Comparison of ENCODE assay signal across 9 cellular contexts in the genomic region with DNA sequence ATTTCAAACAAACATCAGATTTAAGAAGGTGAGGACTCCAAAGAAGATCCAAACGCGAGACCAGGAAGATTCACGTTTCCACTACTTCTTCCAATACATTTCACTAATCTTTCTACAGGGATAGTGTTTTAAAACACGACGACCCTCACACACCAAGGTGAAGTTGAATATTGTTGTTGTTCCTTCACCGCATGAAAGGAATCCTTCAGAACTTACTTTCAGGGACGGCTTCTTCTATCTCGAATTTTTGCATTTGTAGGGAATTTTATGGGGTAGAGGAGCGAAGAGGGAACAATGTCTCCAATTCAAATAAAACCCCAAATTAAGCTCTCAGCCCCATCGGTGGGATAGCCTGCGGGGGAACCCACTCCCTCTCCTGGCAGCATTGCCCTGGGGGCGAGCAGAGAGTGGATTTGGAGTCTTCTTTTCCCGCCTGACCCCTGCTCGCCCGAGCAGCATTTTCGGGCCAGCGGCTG. TPM values are rescaled to one million over a fixed set of nuclear protein-coding genes. Genes with fewer than 3 reads are reported as not detected.
A peak's percentile ranks its signal among the peaks of the same experiment; 100 is the strongest.
DNase-seq lines count a peak whose midpoint lies in the region; ATAC-seq, FAIRE-seq and TF ChIP-seq lines count a peak whose summit lies in the region.
"Had no signal": no experiment of that assay in that cellular context is flagged by ENCODE, and none has a peak within 500 bp of the region (broad histone marks: within the 10 kb centered on the region; RNA-seq: fewer than 3 reads in every experiment).

No MANE protein-coding gene starts in this region.

- intact Hi-C loops in ascending aorta (cut with DNase I) = no loop called here

- no peak for TF ChIP-seq POLR2A in A549 (IDR thresholded peaks at IDR 0.05; ENCODE audit: low read length)

- 0 out of 6 replicates have a peak overlapping the region, but pooled peaks of 1 of the 2 experiments have one; percentile 43 for H3K27ac ChIP-seq in A549
- H3K27ac ChIP-seq in ascending aorta = no peak overlapping the region
- H3K27ac ChIP-seq: uterus had no signal

- H3K36me3 ChIP-seq in HAP-1 (replicated peaks) (no peaks in the 10 kb centered on the region), ascending aorta (no peaks in the 10 kb centered on the region)
- H3K36me3 ChIP-seq: uterus had no signal

- WGBS in A549 (ENCODE audit: missing lambda C conversion rate) = 37% methylated on average over 16 of the region's 17 CpGs

- H3K36me3 Mint-ChIP-seq in mesothelial cell of epicardium = peaks cover 9% of the 10 kb centered on the region

- DNase-seq in A549 (ENCODE audit: low read depth in 1 of 2, low spot score in 1 of 2) (no peak), HAP-1 (ENCODE audit: low spot score in 2 of 2) (no peak), ascending aorta (ENCODE audit: low spot score in 2 of 2) (no peak), mesothelial cell of epicardium (ENCODE audit: low spot score in 2 of 2, unreplicated experiment in 2 of 2) (no peak), amygdala (lab: John Stamatoyannopoulos, UW) (no peak), RKO (ENCODE audit: low spot score) (no peak)
- no peak for DNase-seq in stimulated activated CD4-positive, alpha-beta T cell treated with anti-CD3 and anti-CD28 coated beads, Interleukin-12 subunit alpha, Interleukin-12 subunit beta, amount 100 ng/mL, for 4 hours

- POLR2A ChIA-PET in A549 (lab: Yijun Ruan, JAX) = no interaction called here

- FAIRE-seq in A549 (lab: Jason Lieb, UNC) = no peak

- no peaks in the 10 kb centered on the region for H3K9me3 Mint-ChIP-seq in mesothelial cell of epicardium

- H3K9me3 ChIP-seq in A549 (no peaks in the 10 kb centered on the region), HAP-1 (no peaks in the 10 kb centered on the region), ascending aorta (no peaks in the 10 kb centered on the region)
- H3K9me3 ChIP-seq: uterus had no signal

- in situ Hi-C loops in HAP-1 (cut with MboI; ENCODE audit: low sequenced_read_pairs) = no loop called here

- CTCF ChIA-PET in A549 (lab: Yijun Ruan, JAX) = interaction anchor here (0.6 to 2.1 kb wide), 8 partner anchors 10 to 656 kb away, joined by 3 to 7 read pairs (median 3); no protein-coding TSS in a partner anchor

- H3K4me1 ChIP-seq in A549 = peaks cover 17% of the 10 kb centered on the region
- H3K4me1 ChIP-seq in HAP-1 = peaks cover 10% of the 10 kb centered on the region
- peaks cover 25 to 31% of the 10 kb centered on the region in 2 donors for H3K4me1 ChIP-seq in ascending aorta

- peaks cover 45% of the 10 kb centered on the region for H3K4me1 Mint-ChIP-seq in mesothelial cell of epicardium

- H3K27ac Mint-ChIP-seq in mesothelial cell of epicardium = peak overlapping the region; percentile 94

- no peak for TF ChIP-seq EP300 in A549 (IDR thresholded peaks at IDR 0.05)

- peak overlapping the region; percentile 88 for H3K4me3 Mint-ChIP-seq in mesothelial cell of epicardium

- H3K27me3 Mint-ChIP-seq in mesothelial cell of epicardium (ENCODE audit: low read depth) = peaks cover 29% of the 10 kb centered on the region

- no peak overlapping the region for H3K4me3 ChIP-seq in A549
- H3K4me3 ChIP-seq in HAP-1 = peak overlapping the region; percentile 51; the same call in 1 of the 2 replicates
- peak overlapping the region; percentile 62 to 66 for H3K4me3 ChIP-seq in ascending aorta

- H3K4me2 ChIP-seq in A549 = peak overlapping the region; percentile 15; the same call in 1 of the 3 replicates

- TF ChIP-seq RAD21 in A549 (conservative IDR thresholded peaks at IDR 0.05 in 1 of 2, IDR thresholded peaks at IDR 0.05 in 1 of 2) = no peak

- H3K27me3 ChIP-seq in HAP-1 (ENCODE audit: low read depth) (no peaks in the 10 kb centered on the region), ascending aorta (peaks cover 63% of the 10 kb centered on the region)

- ATAC-seq in A549 (no peak), HG03432 (IDR thresholded peaks at IDR 0.05; ENCODE audit: unreplicated experiment) (no peak)

- TF ChIP-seq CTCF in A549 (IDR thresholded peaks at IDR 0.05) (no peak; the same call in 1 of the 3 replicates), ascending aorta (IDR thresholded peaks at IDR 0.05) (peak in 1 of 3 experiments; percentile 42), mesothelial cell of epicardium (IDR thresholded peaks at IDR 0.05; ENCODE audit: unreplicated experiment) (peak; percentile 75)

TF ChIP-seq in A549, 52 proteins besides CTCF, POLR2A, EP300 and RAD21:
- TF ChIP-seq NPAS2 (CRISPR knock-in tag; IDR thresholded peaks at IDR 0.05; ENCODE audit: borderline replicate concordance) (no peak), RFX5 (IDR thresholded peaks at IDR 0.05) (no peak), RARB (CRISPR knock-in tag; IDR thresholded peaks at IDR 0.05) (no peak)
- TF ChIP-seq, protein P1, sequence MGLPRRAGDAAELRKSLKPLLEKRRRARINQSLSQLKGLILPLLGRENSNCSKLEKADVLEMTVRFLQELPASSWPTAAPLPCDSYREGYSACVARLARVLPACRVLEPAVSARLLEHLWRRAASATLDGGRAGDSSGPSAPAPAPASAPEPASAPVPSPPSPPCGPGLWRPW (IDR thresholded peaks at IDR 0.05) = no peak

RNA-seq across cellular contexts. Expression of gene GATA3, which starts 1.5 kb away (rescaled TPM):
- polyA plus RNA-seq in A549 (2011; rRNA removed) (1.3 and 1.6 TPM in 2 replicates), A549 (2017; fragmentation: RNase III; extraction: RNeasy Plus Mini Kit Qiagen cat#74134 plus additional on column Dnase treatment) (3.5 to 4.7 TPM (median 4.0 TPM) in 3 replicates)
- polyA plus RNA-seq in A549 (2012; cell fraction: cytosol; rRNA removed) = 3.8 and 4.3 TPM in 2 replicates
- polyA plus RNA-seq in A549 (2012; cell fraction: nucleus; rRNA removed) = 7.2 and 9.1 TPM in 2 replicates
- polyA minus RNA-seq in A549 (2011; rRNA and poly(A)+ RNA removed) = 0.58 and 0.79 TPM in 2 replicates
- total RNA-seq in ascending aorta (not detected), mesothelial cell of epicardium (59.6 to 67.4 TPM (median 63.6 TPM) in 3 replicates)

Comparison
In these comparisons a context has a peak if more than half of its experiments do, and no peak if none do; other contexts are left out.
1. RNA of gene GATA3, which starts 1.5 kb away (total RNA-seq): 59.6 to 67.4 TPM in mesothelial cell of epicardium; not detected in ascending aorta (single experiment); every median in the first group is over 10 times any median in the second.